In genomic region chr18:28041366-28041765, GRCh38 we compare ENCODE assay signal across 17 cellular contexts.
DNase-seq lines count a peak whose midpoint lies in the region; ATAC-seq, FAIRE-seq and TF ChIP-seq lines count a peak whose summit lies in the region.
"Had no signal": no experiment of that assay in that cellular context is flagged by ENCODE, and none has a peak within 500 bp of the region (broad histone marks: within the 10 kb centered on the region; RNA-seq: fewer than 3 reads in every experiment).

No MANE protein-coding gene starts in this region.

- H3F3A ChIP-seq in neural cell (ENCODE audit: insufficient read depth, low read length, poor library complexity, severe bottlenecking): peaks cover 3% of the 10 kb centered on the region

- H4K91ac ChIP-seq in H1 (replicated peaks; ENCODE audit: insufficient read length, low read length): no peak overlapping the region

- H3K14ac ChIP-seq in H1 (ENCODE audit: insufficient read length): no peak overlapping the region

- H2AFZ ChIP-seq in H1 (ENCODE audit: low read length): no peak overlapping the region
- no peak overlapping the region for H2AFZ ChIP-seq in neural cell (ENCODE audit: low read depth, low read length)

- CTCF ChIA-PET in H1 (lab: Charles Lee; ENCODE audit: partially characterized antibody): no interaction called here
- CTCF ChIA-PET in T-cell (lab: Charles Lee): no interaction called here

- no peak overlapping the region for H2AK5ac ChIP-seq in H1 (ENCODE audit: low read depth, low read length)

- no peaks in the 10 kb centered on the region for H3K27me3 Mint-ChIP-seq in T-cell
- H3K27me3 Mint-ChIP-seq: activated T-helper 17 cell treated with anti-CD3 and anti-CD28 coated beads, Interleukin-2, amount 50 U/mL, for 72 hours; dendritic cell treated with granulocyte-macrophage colony-stimulating factor and Interleukin-4, amounts not matched to agents 40 ng/mL and 50 ng/mL, for 4 days had no signal

- POLR2A ChIA-PET in H1 (lab: Charles Lee; ENCODE audit: partially characterized antibody): no interaction called here
- POLR2A ChIA-PET in T-cell (lab: Charles Lee): no interaction called here

- no peak overlapping the region for H2BK20ac ChIP-seq in H1 (ENCODE audit: low read length)

- TF ChIP-seq EP300 in H1 (IDR thresholded peaks at IDR 0.05; ENCODE audit: borderline replicate concordance in 1 of 2, low read depth in 2 of 2, low read length in 2 of 2) (no peak), neural cell (conservative IDR thresholded peaks at IDR 0.05; ENCODE audit: poor library complexity, severe bottlenecking) (no peak)

- H3K4me1 ChIP-seq in H1 (replicated peaks in 1 of 4; ENCODE audit: control insufficient read depth in 3 of 4, insufficient read depth in 4 of 4, low read length in 3 of 4): peaks cover 0 to 9% (median 1%) of the 10 kb centered on the region in 4 experiments; a peak in 2 of 7 replicates
- H3K4me1 ChIP-seq: sigmoid colon, SJCRH30 had no signal

- H3K9ac ChIP-seq in H1 (replicated peaks in 1 of 4; ENCODE audit: extremely low read depth in 1 of 4, low read depth in 3 of 4, low read length in 3 of 4): no peak overlapping the region
- H3K9ac ChIP-seq in neural cell (ENCODE audit: low read length): no peak overlapping the region

- no peak for TF ChIP-seq POLR2A in H1 (IDR thresholded peaks at IDR 0.05; ENCODE audit: control extremely low read depth in 1 of 2, low read depth in 2 of 2, low read length in 2 of 2)

- no peak overlapping the region for H2BK120ac ChIP-seq in H1 (replicated peaks; ENCODE audit: low read depth, low read length)

- no peaks in the 10 kb centered on the region for H3K36me3 ChIP-seq in H1 (ENCODE audit: control insufficient read depth in 2 of 4, insufficient read depth in 4 of 4, low read length in 3 of 4)
- H3K36me3 ChIP-seq in neural cell (ENCODE audit: insufficient read depth, low read length): no peaks in the 10 kb centered on the region
- H3K36me3 ChIP-seq: sigmoid colon, SJCRH30 had no signal

- no peak overlapping the region; the same call in 1 of the 2 replicates for H2BK5ac ChIP-seq in H1 (ENCODE audit: low read depth, low read length)

- H3K79me1 ChIP-seq in H1 (ENCODE audit: low read depth, low read length): no peaks in the 10 kb centered on the region

- H3K27me3 ChIP-seq in H1 (replicated peaks in 1 of 4; ENCODE audit: control insufficient read depth in 3 of 4, extremely low read depth in 1 of 4, insufficient read depth in 3 of 4, low read length in 3 of 4) (no peaks in the 10 kb centered on the region), neural cell (ENCODE audit: insufficient read depth, low read depth, low read length) (no peaks in the 10 kb centered on the region)
- H3K27me3 ChIP-seq: sigmoid colon, SJCRH30 had no signal

- TF ChIP-seq RAD21 in H1 (IDR thresholded peaks at IDR 0.05 in 1 of 2, conservative IDR thresholded peaks at IDR 0.05 in 1 of 2; ENCODE audit: low read depth in 2 of 2, low read length in 2 of 2) (no peak), neural cell (conservative IDR thresholded peaks at IDR 0.05) (no peak)

- no peaks in the 10 kb centered on the region; the same call in 1 of the 2 replicates for H3K23me2 ChIP-seq in H1 (ENCODE audit: low read depth, low read length)

- no peak overlapping the region for H4K5ac ChIP-seq in H1 (ENCODE audit: insufficient read length, low read depth, low read length)

- H2BK15ac ChIP-seq in H1 (ENCODE audit: low read length): no peak overlapping the region

- ATAC-seq in T-cell (replicated peaks in 1 of 4) (no peak), GM21515 (IDR thresholded peaks at IDR 0.05; ENCODE audit: unreplicated experiment) (no peak)
- ATAC-seq: activated T-helper 17 cell treated with anti-CD3 and anti-CD28 coated beads, Interleukin-2, amount 50 U/mL, for 72 hours had no signal

- no peak for FAIRE-seq in H1 (lab: Jason Lieb, UNC)
- FAIRE-seq: urothelium cell line had no signal

- H3K56ac ChIP-seq in H1 (replicated peaks; ENCODE audit: insufficient read length, low read depth, low read length): no peak overlapping the region

- H3K9me3 ChIP-seq in H1 (ENCODE audit: insufficient read depth in 2 of 2, low read depth in 1 of 2, low read length in 1 of 2): no peaks in the 10 kb centered on the region
- no peaks in the 10 kb centered on the region for H3K9me3 ChIP-seq in neural cell (ENCODE audit: low read length)
- H3K9me3 ChIP-seq: sigmoid colon, SJCRH30 had no signal

- H3K79me2 ChIP-seq in H1 (ENCODE audit: control insufficient read depth in 1 of 2, insufficient read depth in 2 of 2, low read length in 2 of 2) (no peaks in the 10 kb centered on the region), neural cell (replicated peaks; ENCODE audit: insufficient read depth, low read length) (peaks cover 93% of the 10 kb centered on the region)

- H3K4me3 ChIP-seq in H1 (ENCODE audit: extremely low read depth in 1 of 4, insufficient read depth in 2 of 4, low read depth in 3 of 4, low read length in 4 of 4) (no peak overlapping the region), neural cell (ENCODE audit: low read length) (peak overlapping the region; percentile 30)
- H3K4me3 ChIP-seq: lung, sigmoid colon, SJCRH30 had no signal

- no peaks in the 10 kb centered on the region for H3K36me3 Mint-ChIP-seq in T-cell

- WGBS in H1 (ENCODE audit: extremely low coverage in 1 of 2, insufficient coverage in 1 of 2, insufficient read length in 1 of 2, insufficient replicate concordance in 2 of 2, low coverage in 1 of 2, low lambda C conversion rate in 2 of 2, missing lambda C conversion rate in 1 of 2), 2 experiments: 79% methylated on average over 5 of the region's 5 CpGs; no CpG with 5 or more reads in 1 of the 2 experiments

- DNase-seq in Daoy (ENCODE audit: low read depth) (peak; percentile 55), OCI-M1 (lab: John Stamatoyannopoulos, UW) (peak; percentile 50), H1 (ENCODE audit: low read depth in 1 of 2, low spot score in 2 of 2) (no peak), T-cell (no peak), GOT3 (lab: John Stamatoyannopoulos, UW) (no peak), occipital lobe (lab: John Stamatoyannopoulos, UW) (no peak)
- DNase-seq: activated CD4-positive, alpha-beta T cell treated with anti-CD3 and anti-CD28 coated beads for 48 hours; KG1; NCI-H446; sigmoid colon; SJCRH30 had no signal

- H3K4me1 Mint-ChIP-seq in T-cell: no peaks in the 10 kb centered on the region
- H3K4me1 Mint-ChIP-seq: activated T-helper 17 cell treated with anti-CD3 and anti-CD28 coated beads, Interleukin-2, amount 50 U/mL, for 72 hours had no signal

- no peak overlapping the region for H3K4me3 Mint-ChIP-seq in T-cell
- H3K4me3 Mint-ChIP-seq: activated T-helper 17 cell treated with anti-CD3 and anti-CD28 coated beads, Interleukin-2, amount 50 U/mL, for 72 hours; dendritic cell treated with granulocyte-macrophage colony-stimulating factor and Interleukin-4, amounts not matched to agents 40 ng/mL and 50 ng/mL, for 4 days had no signal

- no peak overlapping the region for H4K8ac ChIP-seq in H1 (ENCODE audit: extremely low read depth, insufficient read depth, low read length)

- H2BK12ac ChIP-seq in H1 (ENCODE audit: low read depth, low read length): 0 out of 2 replicates have a peak overlapping the region, but pooled peaks have one; percentile 81

- H3K4ac ChIP-seq in H1 (replicated peaks; ENCODE audit: insufficient read length, low read depth, low read length): no peak overlapping the region

- H3K27ac ChIP-seq in H1 (ENCODE audit: low read depth, low read length): no peak overlapping the region
- no peak overlapping the region for H3K27ac ChIP-seq in neural cell (ENCODE audit: low read length)
- H3K27ac ChIP-seq: sigmoid colon, SJCRH30 had no signal

- no peaks in the 10 kb centered on the region for H3K9me2 ChIP-seq in neural cell (ENCODE audit: insufficient read depth, low read length)

- no peak overlapping the region for H3K23ac ChIP-seq in H1 (ENCODE audit: insufficient read length)

- H4K20me1 ChIP-seq in H1 (replicated peaks in 1 of 2; ENCODE audit: control insufficient read depth in 1 of 2, insufficient read depth in 2 of 2, low read length in 2 of 2) (no peaks in the 10 kb centered on the region), neural cell (ENCODE audit: insufficient read depth) (peaks cover 7% of the 10 kb centered on the region)

- no peak overlapping the region for H3K27ac Mint-ChIP-seq in T-cell
- H3K27ac Mint-ChIP-seq: activated T-helper 17 cell treated with anti-CD3 and anti-CD28 coated beads, Interleukin-2, amount 50 U/mL, for 72 hours; dendritic cell treated with granulocyte-macrophage colony-stimulating factor and Interleukin-4, amounts not matched to agents 40 ng/mL and 50 ng/mL, for 4 days had no signal

- H3K18ac ChIP-seq in H1 (ENCODE audit: extremely low read depth, low read length): no peak overlapping the region

- H3K4me2 ChIP-seq in H1 (ENCODE audit: insufficient read depth in 1 of 2, low read depth in 2 of 2, low read length in 2 of 2) (no peak overlapping the region), neural cell (ENCODE audit: low read length) (no peak overlapping the region)

- TF ChIP-seq CTCF in H1 (IDR thresholded peaks at IDR 0.05; ENCODE audit: control extremely low read depth in 1 of 3, insufficient read depth in 1 of 3, low read depth in 1 of 3, low read length in 3 of 3) (no peak), neural cell (IDR thresholded peaks at IDR 0.05; ENCODE audit: poor library complexity, severe bottlenecking) (no peak)

- H3K9me3 Mint-ChIP-seq in T-cell: peaks cover 0 to 20% (median 4%) of the 10 kb centered on the region in 3 donors
- H3K9me3 Mint-ChIP-seq: dendritic cell treated with granulocyte-macrophage colony-stimulating factor and Interleukin-4, amounts not matched to agents 40 ng/mL and 50 ng/mL, for 4 days had no signal

TF ChIP-seq in H1, 55 proteins besides CTCF, POLR2A, EP300 and RAD21 (continues in another document):
- TF ChIP-seq GABPA (IDR thresholded peaks at IDR 0.05; ENCODE audit: borderline replicate concordance, insufficient read depth, low read length): no peak
- no peak for TF ChIP-seq TEAD4 (IDR thresholded peaks at IDR 0.05; ENCODE audit: low read depth, low read length)
- no peak for TF ChIP-seq CHD2 (IDR thresholded peaks at IDR 0.05; ENCODE audit: low read length)
- TF ChIP-seq HDAC2 (IDR thresholded peaks at IDR 0.05; ENCODE audit: borderline replicate concordance in 1 of 2, low read depth in 2 of 2, low read length in 2 of 2): no peak
- TF ChIP-seq JUND (IDR thresholded peaks at IDR 0.05; ENCODE audit: low read length): no peak
- TF ChIP-seq POU5F1 (IDR thresholded peaks at IDR 0.05; ENCODE audit: low read depth, low read length): no peak
- TF ChIP-seq SRF (IDR thresholded peaks at IDR 0.05; ENCODE audit: low read depth, low read length): no peak

TF ChIP-seq in neural cell, 6 proteins besides CTCF, POLR2A, EP300 and RAD21 (continues in another document):
- peak; percentile 59 for TF ChIP-seq POLR2AphosphoS5 (IDR thresholded peaks at IDR 0.05)

Comparison
In these comparisons a context has a peak if more than half of its experiments do, and no peak if none do; other contexts are left out.
1. DNase-seq: peak in Daoy (single experiment) and OCI-M1 (single experiment); none in H1 (0 of 2), T-cell (0 of 34), GOT3 (single experiment) and occipital lobe (single experiment).